1 cellular context compared by ENCODE assay signal in genomic region chr12:118016424-118017264, GRCh38.
A peak's percentile ranks its signal among the peaks of the same experiment; 100 is the strongest.
TF ChIP-seq lines count a peak whose summit lies in the region.

TSS of gene RFC5 (plus strand) at chr12:118016703. CDS start at chr12:118016828, 125 bp downstream.

TF ChIP-seq in K562, 482 proteins besides CTCF, POLR2A, EP300 and RAD21 (continued from another document and continues in another):
- TF ChIP-seq MBD1 (CRISPR knock-in tag; IDR thresholded peaks at IDR 0.05): no peak
- no peak for TF ChIP-seq BDP1 (IDR thresholded peaks at IDR 0.05; ENCODE audit: insufficient read depth, insufficient read length)
- peak; percentile 76 for TF ChIP-seq C11orf30 (IDR thresholded peaks at IDR 0.05; ENCODE audit: low read depth)
- TF ChIP-seq ELF1 (tag; IDR thresholded peaks at IDR 0.05): peak; percentile 84
- TF ChIP-seq TARDBP (IDR thresholded peaks at IDR 0.05): no peak
- TF ChIP-seq MYC (IDR thresholded peaks at IDR 0.05; ENCODE audit: low read depth, low read length): no peak; the same call in 1 of the 2 replicates
- TF ChIP-seq MYC (CRISPR knock-in tag; IDR thresholded peaks at IDR 0.05; ENCODE audit: borderline replicate concordance, low read depth): peak; percentile 71; the same call in 1 of the 2 replicates
- TF ChIP-seq RBM39 (optimal IDR thresholded peaks at IDR 0.05; ENCODE audit: low read depth, low read length): no peak
- no peak for TF ChIP-seq ETS2 (tag; IDR thresholded peaks at IDR 0.05; ENCODE audit: borderline replicate concordance, poor library complexity, severe bottlenecking)
- peak; percentile 79 for TF ChIP-seq EP400 (IDR thresholded peaks at IDR 0.05)
- peak in 1 of 2 experiments; percentile 77; a peak in 2 of 4 replicates for TF ChIP-seq HDAC1 (IDR thresholded peaks at IDR 0.05)
- no peak for TF ChIP-seq XRCC3 (IDR thresholded peaks at IDR 0.05)
- TF ChIP-seq ZFP30 (CRISPR knock-in tag; IDR thresholded peaks at IDR 0.05; ENCODE audit: borderline replicate concordance): no peak
- no peak for TF ChIP-seq NFATC3 (IDR thresholded peaks at IDR 0.05)
- TF ChIP-seq NONO (IDR thresholded peaks at IDR 0.05; ENCODE audit: low read depth in 2 of 2, low read length in 1 of 2): no peak
- no peak for TF ChIP-seq ZC3H4 (CRISPR knock-in tag; IDR thresholded peaks at IDR 0.05; ENCODE audit: borderline replicate concordance)
- peak; percentile 76; the same call in 1 of the 2 replicates for TF ChIP-seq GTF2F1 (IDR thresholded peaks at IDR 0.05; ENCODE audit: low read depth, low read length)
- no peak for TF ChIP-seq ZSCAN32 (CRISPR knock-in tag; IDR thresholded peaks at IDR 0.05)
- TF ChIP-seq ZNF696 (CRISPR knock-in tag; conservative IDR thresholded peaks at IDR 0.05): no peak
- no peak; the same call in 1 of the 2 replicates for TF ChIP-seq NR1H2 (CRISPR knock-in tag; IDR thresholded peaks at IDR 0.05)
- no peak for TF ChIP-seq ARID3A (IDR thresholded peaks at IDR 0.05; ENCODE audit: borderline replicate concordance, low read depth, low read length)
- no peak for TF ChIP-seq ERF (CRISPR knock-in tag; IDR thresholded peaks at IDR 0.05)
- TF ChIP-seq ETS1 (conservative IDR thresholded peaks at IDR 0.05; ENCODE audit: control insufficient read depth, low read depth, low read length): peak; percentile 57; the same call in 1 of the 2 replicates
- TF ChIP-seq CTBP1 (IDR thresholded peaks at IDR 0.05; ENCODE audit: borderline replicate concordance): peak; percentile 33; the same call in 1 of the 2 replicates
- TF ChIP-seq ZBTB34 (CRISPR knock-in tag; IDR thresholded peaks at IDR 0.05): no peak
- 0 out of 2 replicates have a peak, but pooled peaks have one; percentile 28 for TF ChIP-seq TCF3 (CRISPR knock-in tag; IDR thresholded peaks at IDR 0.05)
- no peak for TF ChIP-seq DMBX1 (CRISPR knock-in tag; IDR thresholded peaks at IDR 0.05; ENCODE audit: borderline replicate concordance)
- TF ChIP-seq NKRF (IDR thresholded peaks at IDR 0.05; ENCODE audit: borderline replicate concordance): no peak; the same call in 1 of the 2 replicates
- no peak for TF ChIP-seq SRSF7 (optimal IDR thresholded peaks at IDR 0.05; ENCODE audit: low read depth, low read length)
- TF ChIP-seq ZNF133 (CRISPR knock-in tag; IDR thresholded peaks at IDR 0.05): no peak
- no peak for TF ChIP-seq EHMT2 (IDR thresholded peaks at IDR 0.05)
- TF ChIP-seq NR4A1 (CRISPR knock-in tag; IDR thresholded peaks at IDR 0.05): no peak
- no peak for TF ChIP-seq NR4A1 (tag; IDR thresholded peaks at IDR 0.05)
- no peak for TF ChIP-seq ZFP1 (CRISPR knock-in tag; IDR thresholded peaks at IDR 0.05)
- peak; percentile 92 for TF ChIP-seq CREM (IDR thresholded peaks at IDR 0.05; ENCODE audit: low read depth)
- TF ChIP-seq CREB3L1 (IDR thresholded peaks at IDR 0.05; ENCODE audit: borderline replicate concordance, low read depth): peak; percentile 94
- no peak for TF ChIP-seq ZNF695 (CRISPR knock-in tag; IDR thresholded peaks at IDR 0.05)
- TF ChIP-seq ZBTB8A (IDR thresholded peaks at IDR 0.05; ENCODE audit: partially characterized antibody): no peak
- no peak for TF ChIP-seq HBP1 (CRISPR knock-in tag; IDR thresholded peaks at IDR 0.05)
- TF ChIP-seq MCM5 (IDR thresholded peaks at IDR 0.05; ENCODE audit: low read depth): no peak
- peak; percentile 64; the same call in 1 of the 2 replicates for TF ChIP-seq KLF13 (tag; IDR thresholded peaks at IDR 0.05; ENCODE audit: borderline replicate concordance, low read depth)
- no peak for TF ChIP-seq SNRNP70 (optimal IDR thresholded peaks at IDR 0.05; ENCODE audit: low read depth, low read length)
- no peak for TF ChIP-seq ZFP36 (IDR thresholded peaks at IDR 0.05; ENCODE audit: low read depth, low read length, partially characterized antibody)
- TF ChIP-seq FOXA3 (CRISPR knock-in tag; conservative IDR thresholded peaks at IDR 0.05 in 1 of 2, IDR thresholded peaks at IDR 0.05 in 1 of 2): no peak
- TF ChIP-seq TBP (optimal IDR thresholded peaks at IDR 0.05; ENCODE audit: low read depth, low read length): peak; percentile 95
- TF ChIP-seq RNF2 (IDR thresholded peaks at IDR 0.05): no peak
- TF ChIP-seq ARHGAP35 (IDR thresholded peaks at IDR 0.05; ENCODE audit: partially characterized antibody): peak; percentile 96
- TF ChIP-seq ZNF639 (CRISPR knock-in tag; conservative IDR thresholded peaks at IDR 0.05 in 1 of 2, IDR thresholded peaks at IDR 0.05 in 1 of 2): no peak
- TF ChIP-seq SRSF1 (IDR thresholded peaks at IDR 0.05; ENCODE audit: low read depth, low read length): no peak
- TF ChIP-seq KLF10 (CRISPR knock-in tag; IDR thresholded peaks at IDR 0.05): no peak
- no peak for TF ChIP-seq CBX8 (IDR thresholded peaks at IDR 0.05; ENCODE audit: borderline replicate concordance, extremely low read depth, low read depth, low read length, poor library complexity, severe bottlenecking)
- TF ChIP-seq RUNX1 (IDR thresholded peaks at IDR 0.05; ENCODE audit: low read depth): 0 out of 2 replicates have a peak, but pooled peaks have one; percentile 45
- TF ChIP-seq BMI1 (IDR thresholded peaks at IDR 0.05; ENCODE audit: low read length): peak; percentile 98
- no peak for TF ChIP-seq FOSL1 (tag; conservative IDR thresholded peaks at IDR 0.05)
- TF ChIP-seq MXI1 (IDR thresholded peaks at IDR 0.05; ENCODE audit: low read depth, low read length): peak; percentile 99
- TF ChIP-seq RFX1 (IDR thresholded peaks at IDR 0.05): peak; percentile 100
- no peak for TF ChIP-seq ZBTB11 (CRISPR knock-in tag; IDR thresholded peaks at IDR 0.05)
- no peak for TF ChIP-seq GATA2 (CRISPR knock-in tag; IDR thresholded peaks at IDR 0.05)
- TF ChIP-seq BRF1 (IDR thresholded peaks at IDR 0.05; ENCODE audit: borderline replicate concordance, extremely low read depth, insufficient read length): no peak
